Comparison of ENCODE assay signal across 28 cellular contexts in the genomic region with DNA sequence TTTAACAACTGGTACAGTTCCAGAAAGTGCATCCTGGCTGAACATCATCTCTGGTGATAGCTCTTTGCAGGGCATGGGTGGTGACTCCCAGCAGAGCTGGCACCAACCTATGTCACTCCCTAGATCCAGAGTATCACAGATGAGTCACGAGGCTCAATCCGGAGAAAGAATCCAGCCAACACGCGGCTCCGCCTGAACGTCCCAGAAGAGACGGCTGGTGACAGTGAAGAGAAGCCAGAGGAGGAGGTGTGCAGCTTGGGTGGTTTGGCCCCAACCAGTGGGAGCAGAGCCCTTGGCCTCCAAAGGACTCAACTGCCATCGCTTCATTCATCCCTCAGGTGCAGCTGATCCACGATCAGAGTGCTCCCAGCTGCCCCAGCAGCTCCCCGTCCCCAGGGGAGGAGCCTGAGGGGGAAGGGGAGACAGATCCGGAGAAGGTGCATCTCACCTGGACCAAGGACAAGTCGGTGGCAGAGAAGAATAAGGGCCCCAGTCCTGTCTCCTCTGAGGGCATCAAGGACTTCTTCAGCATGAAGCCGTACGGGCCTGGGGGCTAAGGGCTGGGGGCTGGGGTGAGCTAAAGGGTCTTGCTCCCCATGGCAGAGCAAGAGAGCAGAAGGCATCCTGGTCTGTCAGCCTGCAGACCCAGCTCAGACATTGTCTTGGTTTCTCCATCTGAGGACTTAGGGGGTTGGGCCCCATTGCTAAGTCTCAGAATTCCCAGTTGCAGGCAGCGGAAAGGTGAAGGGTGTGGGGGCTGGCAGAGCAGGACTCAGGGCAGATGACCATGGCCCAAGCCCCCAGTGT. TPM values are rescaled to one million over a fixed set of nuclear protein-coding genes. Genes with fewer than 3 reads are reported as not detected.
"Had no signal": no experiment of that assay in that cellular context is flagged by ENCODE, and none has a peak within 500 bp of the region (broad histone marks: within the 10 kb centered on the region; RNA-seq: fewer than 3 reads in every experiment).

No MANE protein-coding gene starts in this region.

- ATAC-seq: esophagus mucosa; natural killer cell treated with Interleukin-12 subunit alpha and Interleukin-12 subunit beta and Interleukin-15 and Interleukin-18, amount 100 ng/mL, for 72 hours; stimulated activated memory B cell treated with anti-CD40 and anti-IgM and Interleukin-4, amounts not matched to agents 10 μg/mL and 1 μg/mL and 100 μg/mL, for 72 hours; stimulated activated naive CD8-positive, alpha-beta T cell treated with anti-CD3 and anti-CD28 coated beads, Interleukin-15, amount 100 ng/mL, for 72 hours had no signal

- DNase-seq: activated CD4-positive, alpha-beta T cell treated with anti-CD3 and anti-CD28 coated beads for 4 hours; activated CD4-positive, alpha-beta T cell treated with anti-CD3 and anti-CD28 coated beads, Interleukin-2, amount 50 U/mL, for 48 hours; activated CD4-positive, CD25-positive, alpha-beta regulatory T cell; activated CD8-positive, alpha-beta memory T cell treated with anti-CD3 and anti-CD28 coated beads, Interleukin-2, amount 50 U/mL, for 48 hours; activated gamma-delta T cell; activated T-cell treated with anti-CD3 and anti-CD28 coated beads, Interleukin-2, amount 50 U/mL, for 24 hours; cortex of kidney; endodermal cell; stimulated activated CD4-positive, alpha-beta T cell treated with anti-CD3 and anti-CD28 coated beads, Interleukin-1b, Interleukin-23, amount 100 ng/mL, for 48 hours; stimulated activated CD4-positive, alpha-beta T cell treated with anti-CD3 and anti-CD28 coated beads, Interleukin-4, amount 100 ng/mL, for 4 hours; stimulated activated CD8-positive, alpha-beta memory T cell treated with anti-CD3 and anti-CD28 coated beads, Interleukin-4, amount 100 ng/mL, for 48 hours; stimulated activated naive CD8-positive, alpha-beta T cell treated with anti-CD3 and anti-CD28 coated beads, Interleukin-15, amount 100 ng/mL, for 72 hours; tibial artery had no signal

- H3K9me3 Mint-ChIP-seq: activated naive CD4-positive, alpha-beta T cell treated with anti-CD3 and anti-CD28 coated beads, Interleukin-2, amount 10 ng/mL, durations not matched to agents 7 days and 5 days; activated naive CD8-positive, alpha-beta T cell treated with anti-CD3 and anti-CD28 coated beads, Interleukin-2, amount 10 ng/mL, durations not matched to agents 7 days and 5 days; activated T-cell treated with anti-CD3 and anti-CD28 coated beads, Interleukin-2, amount 50 U/mL, for 24 hours; endodermal cell; natural killer cell treated with Interleukin-12 subunit alpha and Interleukin-12 subunit beta and Interleukin-15 and Interleukin-18, amount 100 ng/mL, for 72 hours; stimulated activated memory B cell treated with anti-CD40 and anti-IgM and Interleukin-4, amounts not matched to agents 10 μg/mL and 1 μg/mL and 100 μg/mL, for 72 hours; stimulated activated naive CD8-positive, alpha-beta T cell treated with anti-CD3 and anti-CD28 coated beads, Interleukin-15, amount 100 ng/mL, for 72 hours had no signal

- H3K27ac Mint-ChIP-seq: activated naive CD4-positive, alpha-beta T cell treated with anti-CD3 and anti-CD28 coated beads, Interleukin-2, amount 10 ng/mL, durations not matched to agents 7 days and 5 days; activated naive CD8-positive, alpha-beta T cell treated with anti-CD3 and anti-CD28 coated beads, Interleukin-2, amount 10 ng/mL, durations not matched to agents 7 days and 5 days; activated T-cell treated with anti-CD3 and anti-CD28 coated beads, Interleukin-2, amount 50 U/mL, for 24 hours; endodermal cell; natural killer cell treated with Interleukin-12 subunit alpha and Interleukin-12 subunit beta and Interleukin-15 and Interleukin-18, amount 100 ng/mL, for 72 hours; stimulated activated memory B cell treated with anti-CD40 and anti-IgM and Interleukin-4, amounts not matched to agents 10 μg/mL and 1 μg/mL and 100 μg/mL, for 72 hours; stimulated activated naive CD8-positive, alpha-beta T cell treated with anti-CD3 and anti-CD28 coated beads, Interleukin-15, amount 100 ng/mL, for 72 hours had no signal

- H3K27ac ChIP-seq: ascending aorta, cardiac muscle cell, heart right ventricle, left lung, tibial artery had no signal

- H3K4me2 ChIP-seq: smooth muscle cell had no signal

- H3K9me3 ChIP-seq: ascending aorta, heart right ventricle, left lung, tibial artery had no signal

- H3K27me3 ChIP-seq: ascending aorta had no signal

- H3K4me3 ChIP-seq: ascending aorta, cardiac muscle cell, left lung, lung, smooth muscle cell, tibial artery had no signal

- H3K4me3 Mint-ChIP-seq: activated naive CD4-positive, alpha-beta T cell treated with anti-CD3 and anti-CD28 coated beads, Interleukin-2, amount 10 ng/mL, durations not matched to agents 7 days and 5 days; activated naive CD8-positive, alpha-beta T cell treated with anti-CD3 and anti-CD28 coated beads, Interleukin-2, amount 10 ng/mL, durations not matched to agents 7 days and 5 days; activated T-cell treated with anti-CD3 and anti-CD28 coated beads, Interleukin-2, amount 50 U/mL, for 24 hours; endodermal cell; natural killer cell treated with Interleukin-12 subunit alpha and Interleukin-12 subunit beta and Interleukin-15 and Interleukin-18, amount 100 ng/mL, for 72 hours; stimulated activated memory B cell treated with anti-CD40 and anti-IgM and Interleukin-4, amounts not matched to agents 10 μg/mL and 1 μg/mL and 100 μg/mL, for 72 hours; stimulated activated naive CD8-positive, alpha-beta T cell treated with anti-CD3 and anti-CD28 coated beads, Interleukin-15, amount 100 ng/mL, for 72 hours had no signal

RNA-seq across cellular contexts. Expression of gene SLC12A5, which starts 27.2 kb away (rescaled TPM):
- total RNA-seq: activated CD8-positive, alpha-beta memory T cell treated with anti-CD3 and anti-CD28 coated beads for 36 hours; ascending aorta; esophagus mucosa; natural killer cell treated with Interleukin-12 subunit alpha and Interleukin-12 subunit beta and Interleukin-15 and Interleukin-18, amount 100 ng/mL, for 72 hours; ureter had no signal
- polyA plus RNA-seq: lung had no signal

RNA-seq across cellular contexts. Expression of gene MMP9, which starts 47.5 kb away (rescaled TPM):
- total RNA-seq: activated CD8-positive, alpha-beta memory T cell treated with anti-CD3 and anti-CD28 coated beads for 36 hours; ascending aorta; cardiac muscle cell; cerebellum; renal cortical epithelial cell had no signal
